In the genomic region with DNA sequence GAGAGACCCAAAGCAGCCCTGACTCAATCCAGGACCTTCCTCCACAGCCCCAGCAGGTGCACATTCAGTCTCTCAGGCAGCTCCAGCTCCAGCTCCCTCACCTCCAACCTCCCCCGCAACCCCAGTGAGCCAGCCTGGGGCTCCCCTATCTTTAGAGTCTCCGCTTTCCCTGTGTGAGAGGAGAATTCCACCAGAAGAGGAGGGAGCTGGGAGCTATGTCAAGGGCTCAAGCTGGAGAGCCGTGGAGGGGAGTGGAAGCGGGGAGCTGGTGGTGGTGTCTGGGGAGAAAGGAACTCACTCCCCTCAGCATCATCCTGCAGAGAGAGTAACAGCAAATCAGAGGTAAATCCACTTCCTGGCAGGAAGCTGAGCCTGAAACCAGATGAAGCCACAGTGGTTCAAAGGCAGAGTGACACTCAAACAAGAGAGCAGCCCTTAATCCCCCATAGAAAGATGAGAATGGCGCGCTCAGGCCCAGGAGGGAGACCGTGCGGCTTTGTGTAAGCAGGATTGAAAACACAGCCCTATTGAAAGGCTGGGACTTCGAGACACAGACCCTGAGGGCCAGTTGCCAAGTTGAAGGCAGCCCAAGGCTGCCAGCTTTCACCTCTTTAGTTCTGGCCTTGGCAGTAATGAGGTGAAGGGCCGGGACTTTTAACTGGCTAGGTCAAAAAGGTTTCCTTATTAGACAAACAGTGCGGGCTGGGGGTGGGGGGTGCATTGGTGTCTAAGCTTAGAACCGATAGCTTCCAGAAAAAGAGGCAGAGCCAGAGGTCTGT, we compare ENCODE assay signal across 1 cellular context.
TF ChIP-seq lines count a peak whose summit lies in the region.

No MANE protein-coding gene starts in this region.

TF ChIP-seq in SK-N-SH, 30 proteins besides CTCF, POLR2A, EP300 and RAD21 (continued from another document):
- TF ChIP-seq, protein P1, sequence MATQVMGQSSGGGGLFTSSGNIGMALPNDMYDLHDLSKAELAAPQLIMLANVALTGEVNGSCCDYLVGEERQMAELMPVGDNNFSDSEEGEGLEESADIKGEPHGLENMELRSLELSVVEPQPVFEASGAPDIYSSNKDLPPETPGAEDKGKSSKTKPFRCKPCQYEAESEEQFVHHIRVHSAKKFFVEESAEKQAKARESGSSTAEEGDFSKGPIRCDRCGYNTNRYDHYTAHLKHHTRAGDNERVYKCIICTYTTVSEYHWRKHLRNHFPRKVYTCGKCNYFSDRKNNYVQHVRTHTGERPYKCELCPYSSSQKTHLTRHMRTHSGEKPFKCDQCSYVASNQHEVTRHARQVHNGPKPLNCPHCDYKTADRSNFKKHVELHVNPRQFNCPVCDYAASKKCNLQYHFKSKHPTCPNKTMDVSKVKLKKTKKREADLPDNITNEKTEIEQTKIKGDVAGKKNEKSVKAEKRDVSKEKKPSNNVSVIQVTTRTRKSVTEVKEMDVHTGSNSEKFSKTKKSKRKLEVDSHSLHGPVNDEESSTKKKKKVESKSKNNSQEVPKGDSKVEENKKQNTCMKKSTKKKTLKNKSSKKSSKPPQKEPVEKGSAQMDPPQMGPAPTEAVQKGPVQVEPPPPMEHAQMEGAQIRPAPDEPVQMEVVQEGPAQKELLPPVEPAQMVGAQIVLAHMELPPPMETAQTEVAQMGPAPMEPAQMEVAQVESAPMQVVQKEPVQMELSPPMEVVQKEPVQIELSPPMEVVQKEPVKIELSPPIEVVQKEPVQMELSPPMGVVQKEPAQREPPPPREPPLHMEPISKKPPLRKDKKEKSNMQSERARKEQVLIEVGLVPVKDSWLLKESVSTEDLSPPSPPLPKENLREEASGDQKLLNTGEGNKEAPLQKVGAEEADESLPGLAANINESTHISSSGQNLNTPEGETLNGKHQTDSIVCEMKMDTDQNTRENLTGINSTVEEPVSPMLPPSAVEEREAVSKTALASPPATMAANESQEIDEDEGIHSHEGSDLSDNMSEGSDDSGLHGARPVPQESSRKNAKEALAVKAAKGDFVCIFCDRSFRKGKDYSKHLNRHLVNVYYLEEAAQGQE (IDR thresholded peaks at IDR 0.05; ENCODE audit: low read depth, low read length), result no peak
- TF ChIP-seq MXI1 (IDR thresholded peaks at IDR 0.05; ENCODE audit: low read depth, low read length), result no peak
- no peak for TF ChIP-seq SMC3 (IDR thresholded peaks at IDR 0.05; ENCODE audit: low read depth, low read length)
- no peak for TF ChIP-seq POLR2AphosphoS5 (IDR thresholded peaks at IDR 0.05; ENCODE audit: low read depth, low read length)
- no peak for TF ChIP-seq TCF12 (IDR thresholded peaks at IDR 0.05)
- TF ChIP-seq TAF1 (IDR thresholded peaks at IDR 0.05; ENCODE audit: borderline replicate concordance, low read depth, low read length), result no peak
- TF ChIP-seq, protein P2, sequence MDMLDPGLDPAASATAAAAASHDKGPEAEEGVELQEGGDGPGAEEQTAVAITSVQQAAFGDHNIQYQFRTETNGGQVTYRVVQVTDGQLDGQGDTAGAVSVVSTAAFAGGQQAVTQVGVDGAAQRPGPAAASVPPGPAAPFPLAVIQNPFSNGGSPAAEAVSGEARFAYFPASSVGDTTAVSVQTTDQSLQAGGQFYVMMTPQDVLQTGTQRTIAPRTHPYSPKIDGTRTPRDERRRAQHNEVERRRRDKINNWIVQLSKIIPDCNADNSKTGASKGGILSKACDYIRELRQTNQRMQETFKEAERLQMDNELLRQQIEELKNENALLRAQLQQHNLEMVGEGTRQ (IDR thresholded peaks at IDR 0.05; ENCODE audit: borderline replicate concordance, low read depth, low read length), result no peak
- no peak for TF ChIP-seq RCOR1 (IDR thresholded peaks at IDR 0.05; ENCODE audit: low read length)
- no peak for TF ChIP-seq MEF2A (IDR thresholded peaks at IDR 0.05; ENCODE audit: borderline replicate concordance, low read depth)
TF ChIP-seq in SK-N-SH: peak in this region for 0.
